18 cellular contexts compared by ENCODE assay signal in the genomic region with DNA sequence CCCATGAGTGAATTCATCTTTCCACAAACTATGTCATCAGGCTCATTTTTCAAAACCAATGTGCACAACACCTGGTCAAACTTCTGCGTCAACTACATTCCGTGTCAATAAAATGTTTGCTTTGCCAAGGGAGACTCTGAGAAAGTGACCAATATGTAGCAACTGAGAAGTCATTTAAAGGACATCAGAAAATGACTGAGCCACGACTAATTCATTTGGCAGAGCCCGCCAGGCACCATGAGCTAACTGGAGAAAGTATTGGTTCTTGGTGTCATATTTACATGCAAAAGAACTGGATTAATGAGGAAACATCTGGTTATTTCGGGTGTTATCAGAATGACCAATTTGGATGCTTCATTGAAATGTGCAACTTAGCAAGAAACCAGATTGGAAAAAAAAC. TPM values are rescaled to one million over a fixed set of nuclear protein-coding genes. Genes with fewer than 3 reads are reported as not detected.
DNase-seq lines count a peak whose midpoint lies in the region; ATAC-seq and TF ChIP-seq lines count a peak whose summit lies in the region.
"Had no signal": no experiment of that assay in that cellular context is flagged by ENCODE, and none has a peak within 500 bp of the region (broad histone marks: within the 10 kb centered on the region; RNA-seq: fewer than 3 reads in every experiment).

No MANE protein-coding gene starts in this region.

- peak; percentile 25 for DNase-seq in NCI-H2171 treated with DMSO at 0.1 percent for 48 hours (lab: John Stamatoyannopoulos, UW)
- DNase-seq in NCI-H2171 (lab: John Stamatoyannopoulos, UW) = no peak
- DNase-seq in amniotic epithelial cell (ENCODE audit: low read depth) = peak; percentile 11
- DNase-seq in fibroblast of villous mesenchyme (ENCODE audit: low read depth) = peak; percentile 63
- no peak for DNase-seq in neural progenitor cell (ENCODE audit: low spot score)
- DNase-seq: 8988T; activated CD8-positive, alpha-beta T cell treated with anti-CD3 and anti-CD28 coated beads for 36 hours; DMS79 treated with DMSO at 0.1 percent for 48 hours; MV-4-11; NCI-H526 treated with DMSO at 0.1 percent for 48 hours; stimulated activated CD4-positive, alpha-beta T cell treated with anti-CD3 and anti-CD28 coated beads, Interleukin-2, amount 100 ng/mL, for 48 hours; T-cell had no signal

- H3K9ac ChIP-seq in skeletal muscle satellite cell (ENCODE audit: low read depth, low read length) (peak overlapping the region; percentile 51), neural progenitor cell (no peak overlapping the region)

- H3K4me1 Mint-ChIP-seq in neural progenitor cell = peaks cover 66% of the 10 kb centered on the region
- H3K4me1 Mint-ChIP-seq: activated naive CD4-positive, alpha-beta T cell treated with anti-CD3 and anti-CD28 coated beads, Interleukin-2, amount 50 U/mL, for 24 hours; T-cell had no signal

- peaks cover 22% of the 10 kb centered on the region for H3K36me3 Mint-ChIP-seq in neural progenitor cell
- H3K36me3 Mint-ChIP-seq: activated naive CD4-positive, alpha-beta T cell treated with anti-CD3 and anti-CD28 coated beads, Interleukin-2, amount 50 U/mL, for 24 hours; T-cell had no signal

- peak overlapping the region; percentile 100 for H3K4me3 ChIP-seq in fibroblast of villous mesenchyme (ENCODE audit: low read depth, low read length)
- H3K4me3 ChIP-seq in skeletal muscle satellite cell (ENCODE audit: low read length) = peak overlapping the region; percentile 1
- H3K4me3 ChIP-seq in neural progenitor cell = no peak overlapping the region

- TF ChIP-seq CTCF in fibroblast of villous mesenchyme (IDR thresholded peaks at IDR 0.05; ENCODE audit: insufficient read depth, low read depth, low read length) = no peak
- no peak for TF ChIP-seq CTCF in neural progenitor cell (IDR thresholded peaks at IDR 0.05)

- H3K36me3 ChIP-seq in skeletal muscle satellite cell (ENCODE audit: insufficient read depth, low read length) = peaks cover 72% of the 10 kb centered on the region
- no peaks in the 10 kb centered on the region for H3K36me3 ChIP-seq in neural progenitor cell
- H3K36me3 ChIP-seq: neutrophil had no signal

- H3K9me3 ChIP-seq in skeletal muscle satellite cell (replicated peaks; ENCODE audit: low read length) (no peaks in the 10 kb centered on the region), neural progenitor cell (ENCODE audit: low read depth) (no peaks in the 10 kb centered on the region)
- H3K9me3 ChIP-seq: neutrophil had no signal

- no peak overlapping the region for H3K27ac ChIP-seq in neural progenitor cell
- H3K27ac ChIP-seq: neutrophil had no signal

- H3K9me3 Mint-ChIP-seq in neural progenitor cell = no peaks in the 10 kb centered on the region
- H3K9me3 Mint-ChIP-seq: activated CD8-positive, alpha-beta T cell treated with anti-CD3 and anti-CD28 coated beads for 36 hours; activated naive CD4-positive, alpha-beta T cell treated with anti-CD3 and anti-CD28 coated beads, Interleukin-2, amount 50 U/mL, for 24 hours; T-cell had no signal

- H3K27ac Mint-ChIP-seq in neural progenitor cell = no peak overlapping the region
- H3K27ac Mint-ChIP-seq: activated CD8-positive, alpha-beta T cell treated with anti-CD3 and anti-CD28 coated beads for 36 hours; activated naive CD4-positive, alpha-beta T cell treated with anti-CD3 and anti-CD28 coated beads, Interleukin-2, amount 50 U/mL, for 24 hours; stimulated activated naive CD8-positive, alpha-beta T cell treated with anti-CD3 and anti-CD28 coated beads, Interleukin-15, Interleukin-2, amounts not matched to agents 100 ng/mL and 50 ng/mL, for 24 hours; T-cell had no signal

- ATAC-seq in HG02642 (IDR thresholded peaks at IDR 0.05; ENCODE audit: poor library complexity, unreplicated experiment) = no peak
- ATAC-seq in HG03342 (IDR thresholded peaks at IDR 0.05; ENCODE audit: unreplicated experiment) = no peak
- ATAC-seq: activated CD8-positive, alpha-beta T cell treated with anti-CD3 and anti-CD28 coated beads for 36 hours; T-cell had no signal

- H3K79me2 ChIP-seq in neural progenitor cell (ENCODE audit: low read depth) = peaks cover 5% of the 10 kb centered on the region

- H3K27me3 ChIP-seq in skeletal muscle satellite cell (ENCODE audit: control insufficient read depth, insufficient read depth, low read length) (no peaks in the 10 kb centered on the region), neural progenitor cell (peaks cover under 1% of the 10 kb centered on the region)

- H3K4me1 ChIP-seq in skeletal muscle satellite cell (ENCODE audit: control insufficient read depth, insufficient read depth, low read length) = peaks cover 90% of the 10 kb centered on the region
- peaks cover 30% of the 10 kb centered on the region for H3K4me1 ChIP-seq in neural progenitor cell

- no peak overlapping the region for H2AFZ ChIP-seq in neural progenitor cell (replicated peaks)

- H3K27me3 Mint-ChIP-seq in neural progenitor cell (ENCODE audit: insufficient read depth, low read depth) = no peaks in the 10 kb centered on the region

- H4K20me1 ChIP-seq in neural progenitor cell (ENCODE audit: low read depth) = no peaks in the 10 kb centered on the region

- peak overlapping the region; percentile 69 for H3K4me2 ChIP-seq in skeletal muscle satellite cell (ENCODE audit: low read length)
- no peak overlapping the region for H3K4me2 ChIP-seq in neural progenitor cell

- H3K4me3 Mint-ChIP-seq in neural progenitor cell = no peak overlapping the region
- H3K4me3 Mint-ChIP-seq: activated CD8-positive, alpha-beta T cell treated with anti-CD3 and anti-CD28 coated beads for 36 hours; activated naive CD4-positive, alpha-beta T cell treated with anti-CD3 and anti-CD28 coated beads, Interleukin-2, amount 50 U/mL, for 24 hours; stimulated activated naive CD8-positive, alpha-beta T cell treated with anti-CD3 and anti-CD28 coated beads, Interleukin-15, Interleukin-2, amounts not matched to agents 100 ng/mL and 50 ng/mL, for 24 hours; T-cell had no signal

- H3F3A ChIP-seq in neural progenitor cell (ENCODE audit: low read depth) = peaks cover 9% of the 10 kb centered on the region

RNA-seq across cellular contexts. Expression of a gene that starts 7.2 kb away (rescaled TPM):
- total RNA-seq in fibroblast of villous mesenchyme (635 and 1,266 TPM in 2 replicates), neural progenitor cell (ENCODE audit: low replicate concordance) (4.0 and 6.4 TPM in 2 replicates)
- 148 and 312 TPM in 2 replicates for total RNA-seq in skeletal muscle satellite cell (2012; rRNA removed)
- total RNA-seq: activated CD8-positive, alpha-beta T cell treated with anti-CD3 and anti-CD28 coated beads for 36 hours had no signal

Comparison
In these comparisons a context has a peak if more than half of its experiments do, and no peak if none do; other contexts are left out.
1. DNase-seq: peak in NCI-H2171 treated with DMSO at 0.1 percent for 48 hours (single experiment), amniotic epithelial cell (single experiment) and fibroblast of villous mesenchyme (single experiment); none in NCI-H2171 (single experiment) and neural progenitor cell (single experiment).
2. RNA of a gene that starts 7.2 kb away (total RNA-seq): 635 to 1,266 TPM in fibroblast of villous mesenchyme; 4.0 to 6.4 TPM in neural progenitor cell; every median in the first group is over 10 times any median in the second.